In the genomic region with DNA sequence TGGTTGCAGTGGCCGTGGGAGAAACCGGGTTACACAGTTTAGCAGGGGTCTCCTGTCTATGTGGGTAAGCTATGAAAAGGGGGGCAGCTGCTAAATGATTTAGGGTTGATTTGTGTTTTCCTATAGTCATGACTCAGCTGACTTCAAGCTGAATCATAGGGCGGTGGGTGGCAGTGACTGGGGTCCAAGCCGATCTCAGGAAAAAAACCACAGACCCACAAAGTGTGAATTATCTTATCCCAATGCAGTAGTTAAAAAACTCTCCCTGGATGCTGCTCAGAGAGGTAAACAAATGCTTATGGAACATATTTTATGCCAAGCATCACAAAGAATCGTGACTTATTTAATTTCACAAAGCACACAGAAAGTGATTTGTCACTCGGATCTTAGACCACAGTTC, we compare ENCODE assay signal across 1 cellular context.
TF ChIP-seq lines count a peak whose summit lies in the region.

No MANE protein-coding gene starts in this region.

TF ChIP-seq in K562, 482 proteins besides CTCF, POLR2A, EP300 and RAD21 (continued from another document):
- TF ChIP-seq ATF2 (CRISPR knock-in tag; IDR thresholded peaks at IDR 0.05) (no peak), ARID2 (IDR thresholded peaks at IDR 0.05) (no peak), ZNF707 (CRISPR knock-in tag; conservative IDR thresholded peaks at IDR 0.05) (no peak), ZSCAN32 (CRISPR knock-in tag; IDR thresholded peaks at IDR 0.05) (no peak), MAFF (IDR thresholded peaks at IDR 0.05; ENCODE audit: low read length) (peak; percentile 39; the same call in 1 of the 2 replicates), ARID1B (IDR thresholded peaks at IDR 0.05) (0 out of 2 replicates have a peak, but pooled peaks have one; percentile 23), NCOA2 (IDR thresholded peaks at IDR 0.05; ENCODE audit: partially characterized antibody in 2 of 2) (no peak), CREBBP (IDR thresholded peaks at IDR 0.05; ENCODE audit: low read depth, low read length) (no peak), ZKSCAN1 (IDR thresholded peaks at IDR 0.05; ENCODE audit: low read depth, low read length) (no peak), ZNF436 (CRISPR knock-in tag; IDR thresholded peaks at IDR 0.05) (no peak), HNRNPLL (IDR thresholded peaks at IDR 0.05; ENCODE audit: low read depth, low read length, poor library complexity, severe bottlenecking) (no peak), DPF2 (IDR thresholded peaks at IDR 0.05) (peak; percentile 56; the same call in 1 of the 2 replicates), GTF2E2 (tag; IDR thresholded peaks at IDR 0.05) (no peak), JUN (IDR thresholded peaks at IDR 0.05; ENCODE audit: borderline replicate concordance, low read depth, low read length) (no peak), JUN (CRISPR knock-in tag; IDR thresholded peaks at IDR 0.05; ENCODE audit: borderline replicate concordance) (no peak), ZNF316 (IDR thresholded peaks at IDR 0.05) (peak; percentile 64), SMARCA4 (IDR thresholded peaks at IDR 0.05) (peak; percentile 65), CHD4 (IDR thresholded peaks at IDR 0.05; ENCODE audit: insufficient read depth, insufficient replicate concordance, low read depth, low read length, poor library complexity, severe bottlenecking) (no peak), AFF1 (IDR thresholded peaks at IDR 0.05; ENCODE audit: low read depth in 1 of 2, partially characterized antibody in 2 of 2) (no peak), PPARD (CRISPR knock-in tag; IDR thresholded peaks at IDR 0.05) (no peak), BACH1 (tag; IDR thresholded peaks at IDR 0.05) (no peak), FOSL1 (tag; conservative IDR thresholded peaks at IDR 0.05) (0 out of 2 replicates have a peak, but pooled peaks have one; percentile 23), PHF21A (IDR thresholded peaks at IDR 0.05; ENCODE audit: borderline replicate concordance, low read depth) (no peak), CTBP1 (IDR thresholded peaks at IDR 0.05; ENCODE audit: borderline replicate concordance) (no peak), HIVEP1 (CRISPR knock-in tag; IDR thresholded peaks at IDR 0.05) (no peak), ZNF764 (CRISPR knock-in tag; IDR thresholded peaks at IDR 0.05; ENCODE audit: low read depth) (no peak), NFE2 (IDR thresholded peaks at IDR 0.05; ENCODE audit: low read depth) (peak; percentile 88), HLTF (IDR thresholded peaks at IDR 0.05) (no peak), CBX1 (IDR thresholded peaks at IDR 0.05; ENCODE audit: low read depth) (no peak), MAFK (IDR thresholded peaks at IDR 0.05; ENCODE audit: low read length) (peak; percentile 20; the same call in 1 of the 2 replicates), ELF4 (CRISPR knock-in tag; IDR thresholded peaks at IDR 0.05) (no peak), C11orf30 (IDR thresholded peaks at IDR 0.05; ENCODE audit: low read depth) (peak; percentile 77), JUND (IDR thresholded peaks at IDR 0.05; ENCODE audit: borderline replicate concordance, low read depth, low read length) (peak; percentile 43; the same call in 1 of the 2 replicates), JUND (tag; IDR thresholded peaks at IDR 0.05; ENCODE audit: borderline replicate concordance, low read depth, low read length) (no peak), SMARCE1 (IDR thresholded peaks at IDR 0.05) (0 out of 2 replicates have a peak, but pooled peaks have one; percentile 17), ZBTB7A (IDR thresholded peaks at IDR 0.05; ENCODE audit: borderline replicate concordance, control insufficient read depth, low read depth, low read length) (peak; percentile 64; the same call in 1 of the 2 replicates), KDM5B (IDR thresholded peaks at IDR 0.05; ENCODE audit: insufficient replicate concordance, low read depth, low read length) (no peak), CBX3 (IDR thresholded peaks at IDR 0.05; ENCODE audit: borderline replicate concordance in 1 of 2, low read length in 2 of 2) (no peak), STAT5A (IDR thresholded peaks at IDR 0.05; ENCODE audit: borderline replicate concordance, low read length) (no peak), RBBP5 (IDR thresholded peaks at IDR 0.05; ENCODE audit: borderline replicate concordance, insufficient read depth, low read length, poor library complexity, severe bottlenecking) (no peak), ZNF766 (CRISPR knock-in tag; conservative IDR thresholded peaks at IDR 0.05) (0 out of 2 replicates have a peak, but pooled peaks have one; percentile 19), ELF1 (tag; IDR thresholded peaks at IDR 0.05) (no peak), ZNF311 (CRISPR knock-in tag; IDR thresholded peaks at IDR 0.05) (no peak), KLF16 (IDR thresholded peaks at IDR 0.05) (no peak), CREB3L1 (IDR thresholded peaks at IDR 0.05; ENCODE audit: borderline replicate concordance, low read depth) (no peak), ZNF274 (IDR thresholded peaks at IDR 0.05; ENCODE audit: borderline replicate concordance, low read depth, low read length) (no peak), MAFG (tag; conservative IDR thresholded peaks at IDR 0.05) (peak; percentile 59; the same call in 1 of the 2 replicates)
- TF ChIP-seq, protein P1, sequence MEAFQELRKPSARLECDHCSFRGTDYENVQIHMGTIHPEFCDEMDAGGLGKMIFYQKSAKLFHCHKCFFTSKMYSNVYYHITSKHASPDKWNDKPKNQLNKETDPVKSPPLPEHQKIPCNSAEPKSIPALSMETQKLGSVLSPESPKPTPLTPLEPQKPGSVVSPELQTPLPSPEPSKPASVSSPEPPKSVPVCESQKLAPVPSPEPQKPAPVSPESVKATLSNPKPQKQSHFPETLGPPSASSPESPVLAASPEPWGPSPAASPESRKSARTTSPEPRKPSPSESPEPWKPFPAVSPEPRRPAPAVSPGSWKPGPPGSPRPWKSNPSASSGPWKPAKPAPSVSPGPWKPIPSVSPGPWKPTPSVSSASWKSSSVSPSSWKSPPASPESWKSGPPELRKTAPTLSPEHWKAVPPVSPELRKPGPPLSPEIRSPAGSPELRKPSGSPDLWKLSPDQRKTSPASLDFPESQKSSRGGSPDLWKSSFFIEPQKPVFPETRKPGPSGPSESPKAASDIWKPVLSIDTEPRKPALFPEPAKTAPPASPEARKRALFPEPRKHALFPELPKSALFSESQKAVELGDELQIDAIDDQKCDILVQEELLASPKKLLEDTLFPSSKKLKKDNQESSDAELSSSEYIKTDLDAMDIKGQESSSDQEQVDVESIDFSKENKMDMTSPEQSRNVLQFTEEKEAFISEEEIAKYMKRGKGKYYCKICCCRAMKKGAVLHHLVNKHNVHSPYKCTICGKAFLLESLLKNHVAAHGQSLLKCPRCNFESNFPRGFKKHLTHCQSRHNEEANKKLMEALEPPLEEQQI (IDR thresholded peaks at IDR 0.05) = no peak
- TF ChIP-seq, protein P2, sequence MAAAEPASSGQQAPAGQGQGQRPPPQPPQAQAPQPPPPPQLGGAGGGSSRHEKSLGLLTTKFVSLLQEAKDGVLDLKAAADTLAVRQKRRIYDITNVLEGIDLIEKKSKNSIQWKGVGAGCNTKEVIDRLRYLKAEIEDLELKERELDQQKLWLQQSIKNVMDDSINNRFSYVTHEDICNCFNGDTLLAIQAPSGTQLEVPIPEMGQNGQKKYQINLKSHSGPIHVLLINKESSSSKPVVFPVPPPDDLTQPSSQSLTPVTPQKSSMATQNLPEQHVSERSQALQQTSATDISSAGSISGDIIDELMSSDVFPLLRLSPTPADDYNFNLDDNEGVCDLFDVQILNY (CRISPR knock-in tag; IDR thresholded peaks at IDR 0.05) = no peak
- TF ChIP-seq, protein P3, sequence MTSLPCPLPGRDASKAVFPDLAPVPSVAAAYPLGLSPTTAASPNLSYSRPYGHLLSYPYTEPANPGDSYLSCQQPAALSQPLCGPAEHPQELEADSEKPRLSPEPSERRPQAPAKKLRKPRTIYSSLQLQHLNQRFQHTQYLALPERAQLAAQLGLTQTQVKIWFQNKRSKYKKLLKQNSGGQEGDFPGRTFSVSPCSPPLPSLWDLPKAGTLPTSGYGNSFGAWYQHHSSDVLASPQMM (CRISPR knock-in tag; IDR thresholded peaks at IDR 0.05) = no peak
- TF ChIP-seq, protein P4, sequence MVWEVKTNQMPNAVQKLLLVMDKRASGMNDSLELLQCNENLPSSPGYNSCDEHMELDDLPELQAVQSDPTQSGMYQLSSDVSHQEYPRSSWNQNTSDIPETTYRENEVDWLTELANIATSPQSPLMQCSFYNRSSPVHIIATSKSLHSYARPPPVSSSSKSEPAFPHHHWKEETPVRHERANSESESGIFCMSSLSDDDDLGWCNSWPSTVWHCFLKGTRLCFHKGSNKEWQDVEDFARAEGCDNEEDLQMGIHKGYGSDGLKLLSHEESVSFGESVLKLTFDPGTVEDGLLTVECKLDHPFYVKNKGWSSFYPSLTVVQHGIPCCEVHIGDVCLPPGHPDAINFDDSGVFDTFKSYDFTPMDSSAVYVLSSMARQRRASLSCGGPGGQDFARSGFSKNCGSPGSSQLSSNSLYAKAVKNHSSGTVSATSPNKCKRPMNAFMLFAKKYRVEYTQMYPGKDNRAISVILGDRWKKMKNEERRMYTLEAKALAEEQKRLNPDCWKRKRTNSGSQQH (CRISPR knock-in tag; IDR thresholded peaks at IDR 0.05) = no peak
- TF ChIP-seq, protein P5, sequence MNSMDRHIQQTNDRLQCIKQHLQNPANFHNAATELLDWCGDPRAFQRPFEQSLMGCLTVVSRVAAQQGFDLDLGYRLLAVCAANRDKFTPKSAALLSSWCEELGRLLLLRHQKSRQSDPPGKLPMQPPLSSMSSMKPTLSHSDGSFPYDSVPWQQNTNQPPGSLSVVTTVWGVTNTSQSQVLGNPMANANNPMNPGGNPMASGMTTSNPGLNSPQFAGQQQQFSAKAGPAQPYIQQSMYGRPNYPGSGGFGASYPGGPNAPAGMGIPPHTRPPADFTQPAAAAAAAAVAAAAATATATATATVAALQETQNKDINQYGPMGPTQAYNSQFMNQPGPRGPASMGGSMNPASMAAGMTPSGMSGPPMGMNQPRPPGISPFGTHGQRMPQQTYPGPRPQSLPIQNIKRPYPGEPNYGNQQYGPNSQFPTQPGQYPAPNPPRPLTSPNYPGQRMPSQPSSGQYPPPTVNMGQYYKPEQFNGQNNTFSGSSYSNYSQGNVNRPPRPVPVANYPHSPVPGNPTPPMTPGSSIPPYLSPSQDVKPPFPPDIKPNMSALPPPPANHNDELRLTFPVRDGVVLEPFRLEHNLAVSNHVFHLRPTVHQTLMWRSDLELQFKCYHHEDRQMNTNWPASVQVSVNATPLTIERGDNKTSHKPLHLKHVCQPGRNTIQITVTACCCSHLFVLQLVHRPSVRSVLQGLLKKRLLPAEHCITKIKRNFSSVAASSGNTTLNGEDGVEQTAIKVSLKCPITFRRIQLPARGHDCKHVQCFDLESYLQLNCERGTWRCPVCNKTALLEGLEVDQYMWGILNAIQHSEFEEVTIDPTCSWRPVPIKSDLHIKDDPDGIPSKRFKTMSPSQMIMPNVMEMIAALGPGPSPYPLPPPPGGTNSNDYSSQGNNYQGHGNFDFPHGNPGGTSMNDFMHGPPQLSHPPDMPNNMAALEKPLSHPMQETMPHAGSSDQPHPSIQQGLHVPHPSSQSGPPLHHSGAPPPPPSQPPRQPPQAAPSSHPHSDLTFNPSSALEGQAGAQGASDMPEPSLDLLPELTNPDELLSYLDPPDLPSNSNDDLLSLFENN (IDR thresholded peaks at IDR 0.05; ENCODE audit: low read depth in 2 of 2, low read length in 2 of 2) = no peak
